In genomic region chr11:65873280-65874156, GRCh38 we compare ENCODE assay signal across 8 cellular contexts. TPM values are rescaled to one million over a fixed set of nuclear protein-coding genes. Genes with fewer than 3 reads are reported as not detected.
A peak's percentile ranks its signal among the peaks of the same experiment; 100 is the strongest.
DNase-seq lines count a peak whose midpoint lies in the region; ATAC-seq, FAIRE-seq and TF ChIP-seq lines count a peak whose summit lies in the region.

No MANE protein-coding gene starts in this region.

- FAIRE-seq in urothelium cell line (lab: Jason Lieb, UNC) = peak; percentile 98

- TF ChIP-seq POLR2A in prostate gland (IDR thresholded peaks at IDR 0.05) = peak; percentile 93

- H3K9me3 ChIP-seq in prostate gland = no peaks in the 10 kb centered on the region

- no peaks in the 10 kb centered on the region for H3K27me3 ChIP-seq in prostate gland (replicated peaks; ENCODE audit: insufficient read depth)

- peak; percentile 80 for ATAC-seq in HG02870 (IDR thresholded peaks at IDR 0.05; ENCODE audit: unreplicated experiment)
- ATAC-seq in left cardiac atrium = peak; percentile 95

- intact Hi-C loops in left cardiac atrium (cut with DNase I) = loop anchor here in 1 of 2 donors (1.0 kb wide), 1 partner anchor 13 kb away; the partner anchor contains the start of gene MUS81
- intact Hi-C loops in prostate gland (cut with DNase I) = loop anchor here (2.0 kb wide), 1 partner anchor 15 kb away; the partner anchor contains the start of gene CFL1

- H3K4me1 ChIP-seq in prostate gland (replicated peaks) = peaks cover 3% of the 10 kb centered on the region

- 7% methylated on average over 55 of the region's 55 CpGs for WGBS in prostate gland

- H3K36me3 ChIP-seq in prostate gland = no peaks in the 10 kb centered on the region

- peak overlapping the region; percentile 50 to 52 for H3K4me3 ChIP-seq in prostate gland

- in situ Hi-C loops in GM13976 (cut with MboI; ENCODE audit: low sequenced_read_pairs, unreplicated experiment) = no loop called here

- TF ChIP-seq CTCF in GM13976 (IDR thresholded peaks at IDR 0.05; ENCODE audit: borderline replicate concordance, control extremely low read depth, extremely low read depth, insufficient read depth, missing control alignments) (no peak), prostate gland (IDR thresholded peaks at IDR 0.05) (peak in 1 of 4 experiments; percentile 24)

- DNase-seq in GM13976 (ENCODE audit: low spot score) (peak; percentile 98), NCI-H1694 (lab: John Stamatoyannopoulos, UW) (peak; percentile 73), T-helper 1 cell (peak; percentile 93 to 96 (median 94)), amniotic epithelial cell (ENCODE audit: low read depth) (peak; percentile 86), left cardiac atrium (peak; percentile 96), prostate gland (ENCODE audit: low spot score) (peak; percentile 94), urothelium cell line (ENCODE audit: low spot score) (peak; percentile 95)

- peak overlapping the region; percentile 87 to 92 for H3K27ac ChIP-seq in prostate gland

RNA-seq across cellular contexts. Expression of gene EFEMP2, which starts 0.9 kb away (rescaled TPM):
- total RNA-seq in left cardiac atrium (100 to 1,000 TPM in 1 of 2 donors, 10 to 100 TPM in 1; 98.0 to 103 TPM), prostate gland (10 to 100 TPM; 40.0 to 84.5 TPM)

RNA-seq across cellular contexts. Expression of gene CTSW, which starts 6.1 kb away (rescaled TPM):
- total RNA-seq in left cardiac atrium (1 to 10 TPM in 1 of 2 donors, under 1 TPM in 1; 0.99 to 2.7 TPM), prostate gland (1 to 10 TPM; 1.3 to 1.8 TPM)

RNA-seq across cellular contexts. Expression of gene MUS81, which starts 13.3 kb away (rescaled TPM):
- total RNA-seq in left cardiac atrium (10 to 100 TPM; 36.1 to 37.6 TPM), prostate gland (10 to 100 TPM; 64.3 to 68.6 TPM)

RNA-seq across cellular contexts. Expression of gene FIBP, which starts 14.8 kb away (rescaled TPM):
- 10 to 100 TPM; 37.8 to 44.3 TPM for total RNA-seq in left cardiac atrium
- total RNA-seq in prostate gland = 100 to 1,000 TPM in 1 of 2 donors, 10 to 100 TPM in 1; 87.7 to 151 TPM

RNA-seq across cellular contexts. Expression of gene CFL1, which starts 15.5 kb away (rescaled TPM):
- total RNA-seq in left cardiac atrium (100 to 1,000 TPM; 439 to 554 TPM), prostate gland (100 to 1,000 TPM; 654 to 731 TPM)

Comparison
In these comparisons a context has a peak if more than half of its experiments do, and no peak if none do; other contexts are left out.
1. Peak in every context shown above with its lines: DNase-seq, ATAC-seq, H3K4me3 ChIP-seq and H3K27ac ChIP-seq.